19 cellular contexts compared by ENCODE assay signal in the genomic region with DNA sequence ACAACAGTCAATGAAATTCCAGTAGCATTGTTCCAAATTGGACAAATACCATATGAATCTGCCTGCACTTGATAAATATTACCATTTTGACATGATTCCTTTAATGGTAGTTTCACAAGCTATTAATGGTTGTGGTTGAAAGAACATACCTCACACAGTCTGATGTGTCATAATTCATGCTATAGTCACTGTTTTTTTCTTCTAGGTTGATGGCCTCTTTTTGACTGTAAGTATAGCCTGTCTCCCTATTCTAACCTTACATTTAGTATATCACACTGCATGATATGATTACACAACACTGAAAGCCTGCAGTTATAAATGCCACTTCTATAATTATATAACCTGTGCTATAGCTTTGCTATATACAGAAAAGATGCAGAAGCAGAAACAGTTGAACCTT.
DNase-seq lines count a peak whose midpoint lies in the region; ATAC-seq and TF ChIP-seq lines count a peak whose summit lies in the region.
"Had no signal": no experiment of that assay in that cellular context is flagged by ENCODE, and none has a peak within 500 bp of the region (broad histone marks: within the 10 kb centered on the region; RNA-seq: fewer than 3 reads in every experiment).

No MANE protein-coding gene starts in this region.

- TF ChIP-seq EP300 in neural cell (conservative IDR thresholded peaks at IDR 0.05; ENCODE audit: poor library complexity, severe bottlenecking), result peak; percentile 93

- no peaks in the 10 kb centered on the region for H3K4me1 Mint-ChIP-seq in activated naive CD4-positive, alpha-beta T cell treated with anti-CD3 and anti-CD28 coated beads, Interleukin-2, amount 10 ng/mL, durations not matched to agents 7 days and 5 days
- no peaks in the 10 kb centered on the region for H3K4me1 Mint-ChIP-seq in chondrocyte (ENCODE audit: low read depth)
- H3K4me1 Mint-ChIP-seq: CD4-positive, CD25-positive, alpha-beta regulatory T cell; CD8-positive, alpha-beta memory T cell had no signal

- H4K20me1 ChIP-seq in neural cell (ENCODE audit: insufficient read depth), result no peaks in the 10 kb centered on the region

- no peaks in the 10 kb centered on the region for H3K27me3 Mint-ChIP-seq in activated naive CD4-positive, alpha-beta T cell treated with anti-CD3 and anti-CD28 coated beads, Interleukin-2, amount 10 ng/mL, durations not matched to agents 7 days and 5 days
- no peaks in the 10 kb centered on the region for H3K27me3 Mint-ChIP-seq in chondrocyte (ENCODE audit: low read depth)
- H3K27me3 Mint-ChIP-seq: CD4-positive, CD25-positive, alpha-beta regulatory T cell; CD8-positive, alpha-beta memory T cell had no signal

- H3K36me3 Mint-ChIP-seq in activated naive CD4-positive, alpha-beta T cell treated with anti-CD3 and anti-CD28 coated beads, Interleukin-2, amount 10 ng/mL, durations not matched to agents 7 days and 5 days, result no peaks in the 10 kb centered on the region
- no peaks in the 10 kb centered on the region for H3K36me3 Mint-ChIP-seq in chondrocyte (ENCODE audit: low read depth)
- H3K36me3 Mint-ChIP-seq: CD4-positive, CD25-positive, alpha-beta regulatory T cell; CD8-positive, alpha-beta memory T cell had no signal

- no peak overlapping the region for H3K4me2 ChIP-seq in neural cell (ENCODE audit: low read length)

- H3K4me3 Mint-ChIP-seq in activated naive CD4-positive, alpha-beta T cell treated with anti-CD3 and anti-CD28 coated beads, Interleukin-2, amount 10 ng/mL, durations not matched to agents 7 days and 5 days, result no peak overlapping the region
- no peak overlapping the region for H3K4me3 Mint-ChIP-seq in chondrocyte (ENCODE audit: unreplicated experiment)
- H3K4me3 Mint-ChIP-seq: CD4-positive, CD25-positive, alpha-beta regulatory T cell; CD8-positive, alpha-beta memory T cell; HFFc6 had no signal

- ATAC-seq in GM18867 (IDR thresholded peaks at IDR 0.05; ENCODE audit: unreplicated experiment), result peak; percentile 50
- ATAC-seq: HCT116 had no signal

- TF ChIP-seq CTCF in neural cell (IDR thresholded peaks at IDR 0.05; ENCODE audit: poor library complexity, severe bottlenecking) (no peak), chondrocyte (IDR thresholded peaks at IDR 0.05) (no peak)

- H3K27me3 ChIP-seq in neural cell (ENCODE audit: insufficient read depth, low read depth, low read length), result no peaks in the 10 kb centered on the region
- H3K27me3 ChIP-seq: BE2C had no signal

- H3F3A ChIP-seq in neural cell (ENCODE audit: insufficient read depth, low read length, poor library complexity, severe bottlenecking), result no peaks in the 10 kb centered on the region

- no peaks in the 10 kb centered on the region for H3K36me3 ChIP-seq in neural cell (ENCODE audit: insufficient read depth, low read length)
- H3K36me3 ChIP-seq: BE2C had no signal

- peaks cover 6% of the 10 kb centered on the region for H3K9me3 Mint-ChIP-seq in activated naive CD4-positive, alpha-beta T cell treated with anti-CD3 and anti-CD28 coated beads, Interleukin-2, amount 10 ng/mL, durations not matched to agents 7 days and 5 days
- H3K9me3 Mint-ChIP-seq in chondrocyte (ENCODE audit: low read depth), result no peaks in the 10 kb centered on the region

- CTCF ChIA-PET in activated naive CD4-positive, alpha-beta T cell treated with anti-CD3 and anti-CD28 coated beads, Interleukin-2, amount 10 ng/mL, durations not matched to agents 7 days and 5 days (lab: Charles Lee), result no interaction called here

- no peaks in the 10 kb centered on the region for H3K9me2 ChIP-seq in neural cell (ENCODE audit: insufficient read depth, low read length)

- no peak overlapping the region for H3K27ac Mint-ChIP-seq in activated naive CD4-positive, alpha-beta T cell treated with anti-CD3 and anti-CD28 coated beads, Interleukin-2, amount 10 ng/mL, durations not matched to agents 7 days and 5 days
- H3K27ac Mint-ChIP-seq in chondrocyte (ENCODE audit: unreplicated experiment), result no peak overlapping the region
- H3K27ac Mint-ChIP-seq: CD4-positive, CD25-positive, alpha-beta regulatory T cell; CD8-positive, alpha-beta memory T cell; HFFc6 had no signal

- no peak overlapping the region for H3K4me3 ChIP-seq in neural cell (ENCODE audit: low read length)

- H2AFZ ChIP-seq in neural cell (ENCODE audit: low read depth, low read length), result no peak overlapping the region

- DNase-seq in NCI-H2081 (lab: John Stamatoyannopoulos, UW), result peak; percentile 15 to 62
- DNase-seq in RKO (ENCODE audit: low spot score), result peak; percentile 3
- no peak for DNase-seq in activated naive CD4-positive, alpha-beta T cell treated with anti-CD3 and anti-CD28 coated beads, Interleukin-2, amount 10 ng/mL, durations not matched to agents 7 days and 5 days
- DNase-seq in stimulated activated CD4-positive, alpha-beta T cell treated with anti-CD3 and anti-CD28 coated beads, Interleukin-2, amount 100 ng/mL, for 24 hours, result no peak
- no peak for DNase-seq in chondrocyte (ENCODE audit: low spot score)
- DNase-seq: ACHN; BE2C; C1 segment of cervical spinal cord; CD4-positive, CD25-positive, alpha-beta regulatory T cell; CD8-positive, alpha-beta memory T cell; COR-L47; DMS 273 treated with DMSO at 0.1 percent for 48 hours; GOT3; H7; HFFc6 had no signal

- no peaks in the 10 kb centered on the region for H3K9me3 ChIP-seq in neural cell (ENCODE audit: low read length)
- H3K9me3 ChIP-seq: BE2C had no signal

- no peak for TF ChIP-seq RAD21 in neural cell (conservative IDR thresholded peaks at IDR 0.05)

- no peak overlapping the region for H3K9ac ChIP-seq in neural cell (ENCODE audit: low read length)

- no peak overlapping the region for H3K27ac ChIP-seq in neural cell (ENCODE audit: low read length)
- H3K27ac ChIP-seq: HL-60 had no signal

- H3K79me2 ChIP-seq in neural cell (replicated peaks; ENCODE audit: insufficient read depth, low read length), result no peaks in the 10 kb centered on the region

TF ChIP-seq in neural cell, 6 proteins besides CTCF, POLR2A, EP300 and RAD21:
- TF ChIP-seq, protein P1, sequence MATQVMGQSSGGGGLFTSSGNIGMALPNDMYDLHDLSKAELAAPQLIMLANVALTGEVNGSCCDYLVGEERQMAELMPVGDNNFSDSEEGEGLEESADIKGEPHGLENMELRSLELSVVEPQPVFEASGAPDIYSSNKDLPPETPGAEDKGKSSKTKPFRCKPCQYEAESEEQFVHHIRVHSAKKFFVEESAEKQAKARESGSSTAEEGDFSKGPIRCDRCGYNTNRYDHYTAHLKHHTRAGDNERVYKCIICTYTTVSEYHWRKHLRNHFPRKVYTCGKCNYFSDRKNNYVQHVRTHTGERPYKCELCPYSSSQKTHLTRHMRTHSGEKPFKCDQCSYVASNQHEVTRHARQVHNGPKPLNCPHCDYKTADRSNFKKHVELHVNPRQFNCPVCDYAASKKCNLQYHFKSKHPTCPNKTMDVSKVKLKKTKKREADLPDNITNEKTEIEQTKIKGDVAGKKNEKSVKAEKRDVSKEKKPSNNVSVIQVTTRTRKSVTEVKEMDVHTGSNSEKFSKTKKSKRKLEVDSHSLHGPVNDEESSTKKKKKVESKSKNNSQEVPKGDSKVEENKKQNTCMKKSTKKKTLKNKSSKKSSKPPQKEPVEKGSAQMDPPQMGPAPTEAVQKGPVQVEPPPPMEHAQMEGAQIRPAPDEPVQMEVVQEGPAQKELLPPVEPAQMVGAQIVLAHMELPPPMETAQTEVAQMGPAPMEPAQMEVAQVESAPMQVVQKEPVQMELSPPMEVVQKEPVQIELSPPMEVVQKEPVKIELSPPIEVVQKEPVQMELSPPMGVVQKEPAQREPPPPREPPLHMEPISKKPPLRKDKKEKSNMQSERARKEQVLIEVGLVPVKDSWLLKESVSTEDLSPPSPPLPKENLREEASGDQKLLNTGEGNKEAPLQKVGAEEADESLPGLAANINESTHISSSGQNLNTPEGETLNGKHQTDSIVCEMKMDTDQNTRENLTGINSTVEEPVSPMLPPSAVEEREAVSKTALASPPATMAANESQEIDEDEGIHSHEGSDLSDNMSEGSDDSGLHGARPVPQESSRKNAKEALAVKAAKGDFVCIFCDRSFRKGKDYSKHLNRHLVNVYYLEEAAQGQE (IDR thresholded peaks at IDR 0.05; ENCODE audit: borderline replicate concordance), result peak; percentile 51
- peak; percentile 96 for TF ChIP-seq POLR2AphosphoS5 (IDR thresholded peaks at IDR 0.05)
- no peak for TF ChIP-seq EZH2 (IDR thresholded peaks at IDR 0.05; ENCODE audit: borderline replicate concordance, insufficient read depth, low read length, poor library complexity, severe bottlenecking)
- no peak for TF ChIP-seq SMC3 (conservative IDR thresholded peaks at IDR 0.05; ENCODE audit: poor library complexity)

Comparison
In these comparisons a context has a peak if more than half of its experiments do, and no peak if none do; other contexts are left out.
1. DNase-seq: peak in NCI-H2081 (2 of 2) and RKO (single experiment); none in activated naive CD4-positive, alpha-beta T cell treated with anti-CD3 and anti-CD28 coated beads, Interleukin-2, amount 10 ng/mL, durations not matched to agents 7 days and 5 days (single experiment), stimulated activated CD4-positive, alpha-beta T cell treated with anti-CD3 and anti-CD28 coated beads, Interleukin-2, amount 100 ng/mL, for 24 hours (0 of 2) and chondrocyte (single experiment).